In the genomic region with DNA sequence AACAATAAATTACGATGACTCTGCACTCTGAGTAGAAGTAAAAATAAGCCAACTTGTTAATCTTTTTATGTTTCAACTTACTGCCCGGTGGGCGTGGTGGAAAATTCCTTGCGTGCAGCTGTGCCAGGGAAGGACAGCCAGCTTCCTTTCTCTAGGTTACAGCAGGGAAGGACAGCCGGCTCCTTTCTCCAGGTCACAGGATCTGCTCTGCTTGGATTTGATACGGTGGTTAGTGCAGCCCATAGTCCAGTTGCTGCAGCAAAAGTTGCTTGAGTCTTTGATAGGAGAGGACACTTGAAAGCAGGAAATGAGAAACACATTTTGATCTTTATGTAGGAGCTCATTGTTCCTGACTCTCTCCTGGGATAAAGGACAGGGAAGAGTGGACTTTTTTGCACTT, we compare ENCODE assay signal across 20 cellular contexts. TPM values are rescaled to one million over a fixed set of nuclear protein-coding genes. Genes with fewer than 3 reads are reported as not detected.
"Had no signal": no experiment of that assay in that cellular context is flagged by ENCODE, and none has a peak within 500 bp of the region (broad histone marks: within the 10 kb centered on the region; RNA-seq: fewer than 3 reads in every experiment).

No MANE protein-coding gene starts in this region.

RNA-seq across cellular contexts. Expression of gene POTEB, which starts 13.4 kb away (rescaled TPM):
- total RNA-seq: activated naive CD4-positive, alpha-beta T cell treated with anti-CD3 and anti-CD28 coated beads for 36 hours; activated naive CD4-positive, alpha-beta T cell treated with anti-CD3 and anti-CD28 coated beads, Interleukin-2, amount 50 U/mL, for 72 hours; activated naive CD8-positive, alpha-beta T cell treated with anti-CD3 and anti-CD28 coated beads for 36 hours; activated naive CD8-positive, alpha-beta T cell treated with anti-CD3 and anti-CD28 coated beads, Interleukin-2, amount 10 ng/mL, durations not matched to agents 7 days and 5 days; activated T-cell treated with anti-CD3 and anti-CD28 coated beads, Interleukin-2, amount 50 U/mL, for 4 hours; activated T-cell treated with anti-CD3 and anti-CD28 coated beads, Interleukin-2, amount 50 U/mL, for 72 hours; activated T-helper 1 cell treated with anti-CD3 and anti-CD28 coated beads, Interleukin-12 subunit alpha, Interleukin-12 subunit beta, Interleukin-2, Interleukin-4 antibody, amounts not matched to agents 30 ng/mL and 10 ng/mL and 1 ng/mL, durations not matched to agents 14 hours and 24 hours and 36 hours; activated T-helper 17 cell treated with anti-CD3 and anti-CD28 coated beads, Interleukin-2, amount 50 U/mL, for 72 hours; activated T-helper 2 cell treated with anti-CD3 and anti-CD28 coated beads, Interferon-gamma antibody, Interleukin-2, Interleukin-4, amounts not matched to agents 10 μg/mL and 5 μg/mL and 100 μg/mL, durations not matched to agents 14 hours and 24 hours and 36 hours; adrenal gland; aorta; ascending aorta; astrocyte; body of pancreas; breast epithelium; cardiac muscle cell; cardiac septum; cerebellum; chondrocyte had no signal
- polyA plus RNA-seq: adipose tissue, adrenal gland, aorta, cardiac muscle cell had no signal
